In genomic region chr5:143741418-143741817, GRCh38 we compare ENCODE assay signal across 30 cellular contexts.
DNase-seq lines count a peak whose midpoint lies in the region; ATAC-seq and TF ChIP-seq lines count a peak whose summit lies in the region.
"Had no signal": no experiment of that assay in that cellular context is flagged by ENCODE, and none has a peak within 500 bp of the region (broad histone marks: within the 10 kb centered on the region; RNA-seq: fewer than 3 reads in every experiment).

No MANE protein-coding gene starts in this region.

- H3K36me3 ChIP-seq in DOHH2 (ENCODE audit: control insufficient read depth, low read length) (no peaks in the 10 kb centered on the region), Loucy (ENCODE audit: insufficient read depth, low read length) (no peaks in the 10 kb centered on the region), OCI-LY3 (replicated peaks; ENCODE audit: low read depth, low read length) (no peaks in the 10 kb centered on the region)
- H3K36me3 ChIP-seq: adrenal gland, left ventricle myocardium inferior, neutrophil, prostate gland, thoracic aorta, uterus had no signal

- H3K79me2 ChIP-seq in DOHH2 (ENCODE audit: control insufficient read depth, low read length) = no peaks in the 10 kb centered on the region
- no peaks in the 10 kb centered on the region for H3K79me2 ChIP-seq in Loucy (ENCODE audit: insufficient read depth, low read length)
- H3K79me2 ChIP-seq in OCI-LY3 (ENCODE audit: low read length) = no peaks in the 10 kb centered on the region

- no peaks in the 10 kb centered on the region for H3K27me3 Mint-ChIP-seq in neural crest cell (ENCODE audit: low read depth)
- H3K27me3 Mint-ChIP-seq: activated B cell treated with CpG ODN at 0.5 μM for 24 hours; brain; CD4-positive, alpha-beta memory T cell had no signal

- H3K4me1 Mint-ChIP-seq in neural crest cell = peaks cover 17% of the 10 kb centered on the region

- H3F3A ChIP-seq in DOHH2 (ENCODE audit: control insufficient read depth, insufficient read depth) (no peaks in the 10 kb centered on the region), Loucy (ENCODE audit: low read depth) (no peaks in the 10 kb centered on the region)

- H2AFZ ChIP-seq in Loucy (ENCODE audit: low read length) (peak overlapping the region; percentile 65), OCI-LY3 (ENCODE audit: low read depth, low read length) (peak overlapping the region; percentile 67; the same call in 1 of the 2 replicates)

- H3K4me2 ChIP-seq in DOHH2 (ENCODE audit: low read length) (peak overlapping the region; percentile 15; the same call in 1 of the 2 replicates), Loucy (ENCODE audit: low read depth, low read length, poor library complexity, severe bottlenecking) (no peak overlapping the region), OCI-LY3 (ENCODE audit: low read length) (no peak overlapping the region)

- ATAC-seq in HG03025 (IDR thresholded peaks at IDR 0.05; ENCODE audit: low FRiP score, unreplicated experiment) (no peak), HG03342 (IDR thresholded peaks at IDR 0.05; ENCODE audit: unreplicated experiment) (no peak)
- ATAC-seq: PC-3, Right ventricle myocardium inferior had no signal

- DNase-seq in neural crest cell (ENCODE audit: low read depth, low spot score) (no peak), COLO668 (lab: John Stamatoyannopoulos, UW; ENCODE audit: unreplicated experiment) (no peak), NCI-H2227 (lab: John Stamatoyannopoulos, UW; ENCODE audit: unreplicated experiment) (no peak)
- DNase-seq: activated B cell treated with CpG ODN at 0.5 μM for 24 hours; activated CD4-positive, alpha-beta T cell treated with anti-CD3 and anti-CD28 coated beads, Interleukin-2, amount 50 U/mL, for 1 hour; activated naive CD4-positive, alpha-beta T cell treated with Interleukin-2 at 50 U/mL for 16 hours; adrenal gland; CD4-positive, alpha-beta memory T cell; DMS 273 treated with DMSO at 0.1 percent for 48 hours; dorsolateral prefrontal cortex; H9; left ventricle myocardium inferior; NCI-H1105; NCI-H2029 treated with DMSO at 0.1 percent for 48 hours; NCI-H345; NCI-H748 treated with DMSO at 0.1 percent for 48 hours; PC-3; T1000; uterus had no signal

- peak overlapping the region; percentile 3 for H3K27ac Mint-ChIP-seq in neural crest cell (ENCODE audit: unreplicated experiment)
- H3K27ac Mint-ChIP-seq: activated B cell treated with CpG ODN at 0.5 μM for 24 hours; brain; H9; stimulated activated naive CD8-positive, alpha-beta T cell treated with anti-CD3 and anti-CD28 coated beads, Interleukin-15, Interleukin-2, amounts not matched to agents 100 ng/mL and 50 ng/mL, for 24 hours had no signal

- H3K27me3 ChIP-seq in DOHH2 (ENCODE audit: control insufficient read depth, low read length) (no peaks in the 10 kb centered on the region), Loucy (ENCODE audit: insufficient read depth, low read length, poor library complexity, severe bottlenecking) (no peaks in the 10 kb centered on the region), OCI-LY3 (ENCODE audit: low read depth, low read length) (no peaks in the 10 kb centered on the region)
- H3K27me3 ChIP-seq: adrenal gland, dorsolateral prefrontal cortex, neutrophil, uterus had no signal

- peaks cover 4% of the 10 kb centered on the region for H3K9me3 Mint-ChIP-seq in neural crest cell
- H3K9me3 Mint-ChIP-seq: activated B cell treated with CpG ODN at 0.5 μM for 24 hours; brain; H9; stimulated activated naive CD8-positive, alpha-beta T cell treated with anti-CD3 and anti-CD28 coated beads, Interleukin-15, Interleukin-2, amounts not matched to agents 100 ng/mL and 50 ng/mL, for 24 hours had no signal

- H3K9ac ChIP-seq in Loucy (ENCODE audit: low read depth, low read length, poor library complexity, severe bottlenecking) (no peak overlapping the region), OCI-LY3 (ENCODE audit: low read length) (no peak overlapping the region)

- no peak overlapping the region for H3K4me3 Mint-ChIP-seq in neural crest cell
- H3K4me3 Mint-ChIP-seq: activated B cell treated with CpG ODN at 0.5 μM for 24 hours; brain; CD4-positive, alpha-beta memory T cell; H9; stimulated activated naive CD8-positive, alpha-beta T cell treated with anti-CD3 and anti-CD28 coated beads, Interleukin-15, Interleukin-2, amounts not matched to agents 100 ng/mL and 50 ng/mL, for 24 hours had no signal

- no peak overlapping the region for H3K27ac ChIP-seq in DOHH2 (ENCODE audit: low read depth, low read length)
- H3K27ac ChIP-seq in OCI-LY3 (ENCODE audit: low read length) = no peak overlapping the region
- H3K27ac ChIP-seq: adrenal gland, dorsolateral prefrontal cortex, left ventricle myocardium inferior, neutrophil, prostate gland, thoracic aorta, uterus had no signal

- peaks cover 20% of the 10 kb centered on the region for H3K4me1 ChIP-seq in DOHH2 (ENCODE audit: control insufficient read depth, low read length)
- peaks cover 18% of the 10 kb centered on the region for H3K4me1 ChIP-seq in Loucy (ENCODE audit: insufficient read depth, low read length, poor library complexity, severe bottlenecking)
- H3K4me1 ChIP-seq in OCI-LY3 (ENCODE audit: low read length) = peaks cover 6% of the 10 kb centered on the region; the same call in 1 of the 2 replicates
- H3K4me1 ChIP-seq: adrenal gland, left ventricle myocardium inferior, uterus had no signal

- H4K20me1 ChIP-seq in DOHH2 (ENCODE audit: control insufficient read depth, insufficient read depth, low read depth, low read length) = no peaks in the 10 kb centered on the region
- no peaks in the 10 kb centered on the region for H4K20me1 ChIP-seq in Loucy (ENCODE audit: insufficient read depth, low read length, poor library complexity, severe bottlenecking)
- H4K20me1 ChIP-seq in OCI-LY3 (ENCODE audit: insufficient read depth, low read length) = no peaks in the 10 kb centered on the region

- no peaks in the 10 kb centered on the region for H3K36me3 Mint-ChIP-seq in neural crest cell (ENCODE audit: low read depth)
- H3K36me3 Mint-ChIP-seq: brain; CD4-positive, alpha-beta memory T cell had no signal

- H3K9me3 ChIP-seq in DOHH2 (ENCODE audit: control insufficient read depth, insufficient read depth, low read length) (no peaks in the 10 kb centered on the region), Loucy (ENCODE audit: insufficient read depth, low read depth, low read length) (no peaks in the 10 kb centered on the region), OCI-LY3 (ENCODE audit: insufficient read depth, low read length) (no peaks in the 10 kb centered on the region)
- H3K9me3 ChIP-seq: adrenal gland, left ventricle myocardium inferior, neutrophil, prostate gland, thoracic aorta, uterus had no signal

- H3K9me2 ChIP-seq in DOHH2 (replicated peaks; ENCODE audit: control insufficient read depth, low read length) = no peaks in the 10 kb centered on the region
- H3K9me2 ChIP-seq in Loucy (replicated peaks; ENCODE audit: low read depth, low read length) = no peaks in the 10 kb centered on the region

- no peak overlapping the region for H3K4me3 ChIP-seq in DOHH2 (ENCODE audit: low read length)
- H3K4me3 ChIP-seq in Loucy (ENCODE audit: low read length, poor library complexity, severe bottlenecking) = no peak overlapping the region
- no peak overlapping the region for H3K4me3 ChIP-seq in OCI-LY3 (ENCODE audit: low read length)
- H3K4me3 ChIP-seq: adrenal gland, dorsolateral prefrontal cortex, left ventricle myocardium inferior, prostate gland, thoracic aorta, uterus had no signal

- TF ChIP-seq CTCF in DOHH2 (IDR thresholded peaks at IDR 0.05; ENCODE audit: low read depth, low read length, poor library complexity, severe bottlenecking) (no peak), Loucy (conservative IDR thresholded peaks at IDR 0.05; ENCODE audit: low read length) (no peak), OCI-LY3 (IDR thresholded peaks at IDR 0.05; ENCODE audit: low read depth, low read length) (no peak), neural crest cell (conservative IDR thresholded peaks at IDR 0.05) (no peak)
